Comparison of ENCODE assay signal across 1 cellular context in the genomic region with DNA sequence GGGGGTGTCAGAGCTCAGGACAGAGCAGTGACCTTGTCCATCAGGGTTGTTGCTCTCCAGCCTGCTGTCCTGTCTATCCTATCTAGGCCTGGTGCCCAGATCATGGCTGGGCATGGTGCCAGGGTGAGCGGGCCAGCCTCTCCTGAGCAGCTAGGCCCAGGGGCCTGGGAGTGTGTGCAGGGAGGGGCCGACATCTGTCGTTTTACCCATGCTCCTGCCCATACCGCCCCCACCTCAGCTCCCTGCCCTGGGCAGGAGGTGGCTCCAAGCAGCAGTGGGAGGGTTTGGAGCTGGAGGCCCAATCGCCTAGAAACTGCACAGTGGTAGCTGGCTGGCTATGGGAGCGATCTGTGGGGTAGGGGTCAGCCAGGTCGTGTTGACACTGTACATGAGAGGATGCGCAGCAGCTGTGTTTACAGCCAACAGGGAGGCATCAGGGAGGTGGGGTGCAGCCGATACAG.
TF ChIP-seq lines count a peak whose summit lies in the region.

No MANE protein-coding gene starts in this region.

TF ChIP-seq in HCT116, 20 proteins besides CTCF, POLR2A, EP300 and RAD21 (continued from another document):
- TF ChIP-seq, protein P1, sequence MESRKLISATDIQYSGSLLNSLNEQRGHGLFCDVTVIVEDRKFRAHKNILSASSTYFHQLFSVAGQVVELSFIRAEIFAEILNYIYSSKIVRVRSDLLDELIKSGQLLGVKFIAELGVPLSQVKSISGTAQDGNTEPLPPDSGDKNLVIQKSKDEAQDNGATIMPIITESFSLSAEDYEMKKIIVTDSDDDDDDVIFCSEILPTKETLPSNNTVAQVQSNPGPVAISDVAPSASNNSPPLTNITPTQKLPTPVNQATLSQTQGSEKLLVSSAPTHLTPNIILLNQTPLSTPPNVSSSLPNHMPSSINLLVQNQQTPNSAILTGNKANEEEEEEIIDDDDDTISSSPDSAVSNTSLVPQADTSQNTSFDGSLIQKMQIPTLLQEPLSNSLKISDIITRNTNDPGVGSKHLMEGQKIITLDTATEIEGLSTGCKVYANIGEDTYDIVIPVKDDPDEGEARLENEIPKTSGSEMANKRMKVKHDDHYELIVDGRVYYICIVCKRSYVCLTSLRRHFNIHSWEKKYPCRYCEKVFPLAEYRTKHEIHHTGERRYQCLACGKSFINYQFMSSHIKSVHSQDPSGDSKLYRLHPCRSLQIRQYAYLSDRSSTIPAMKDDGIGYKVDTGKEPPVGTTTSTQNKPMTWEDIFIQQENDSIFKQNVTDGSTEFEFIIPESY (IDR thresholded peaks at IDR 0.05; ENCODE audit: extremely low read depth, insufficient replicate concordance, low read length), result no peak
- TF ChIP-seq CBX3 (IDR thresholded peaks at IDR 0.05; ENCODE audit: low read depth) (no peak), EZH2 (IDR thresholded peaks at IDR 0.05) (no peak), ZNF274 (IDR thresholded peaks at IDR 0.05; ENCODE audit: low read depth, low read length) (no peak)
- TF ChIP-seq, protein P2, sequence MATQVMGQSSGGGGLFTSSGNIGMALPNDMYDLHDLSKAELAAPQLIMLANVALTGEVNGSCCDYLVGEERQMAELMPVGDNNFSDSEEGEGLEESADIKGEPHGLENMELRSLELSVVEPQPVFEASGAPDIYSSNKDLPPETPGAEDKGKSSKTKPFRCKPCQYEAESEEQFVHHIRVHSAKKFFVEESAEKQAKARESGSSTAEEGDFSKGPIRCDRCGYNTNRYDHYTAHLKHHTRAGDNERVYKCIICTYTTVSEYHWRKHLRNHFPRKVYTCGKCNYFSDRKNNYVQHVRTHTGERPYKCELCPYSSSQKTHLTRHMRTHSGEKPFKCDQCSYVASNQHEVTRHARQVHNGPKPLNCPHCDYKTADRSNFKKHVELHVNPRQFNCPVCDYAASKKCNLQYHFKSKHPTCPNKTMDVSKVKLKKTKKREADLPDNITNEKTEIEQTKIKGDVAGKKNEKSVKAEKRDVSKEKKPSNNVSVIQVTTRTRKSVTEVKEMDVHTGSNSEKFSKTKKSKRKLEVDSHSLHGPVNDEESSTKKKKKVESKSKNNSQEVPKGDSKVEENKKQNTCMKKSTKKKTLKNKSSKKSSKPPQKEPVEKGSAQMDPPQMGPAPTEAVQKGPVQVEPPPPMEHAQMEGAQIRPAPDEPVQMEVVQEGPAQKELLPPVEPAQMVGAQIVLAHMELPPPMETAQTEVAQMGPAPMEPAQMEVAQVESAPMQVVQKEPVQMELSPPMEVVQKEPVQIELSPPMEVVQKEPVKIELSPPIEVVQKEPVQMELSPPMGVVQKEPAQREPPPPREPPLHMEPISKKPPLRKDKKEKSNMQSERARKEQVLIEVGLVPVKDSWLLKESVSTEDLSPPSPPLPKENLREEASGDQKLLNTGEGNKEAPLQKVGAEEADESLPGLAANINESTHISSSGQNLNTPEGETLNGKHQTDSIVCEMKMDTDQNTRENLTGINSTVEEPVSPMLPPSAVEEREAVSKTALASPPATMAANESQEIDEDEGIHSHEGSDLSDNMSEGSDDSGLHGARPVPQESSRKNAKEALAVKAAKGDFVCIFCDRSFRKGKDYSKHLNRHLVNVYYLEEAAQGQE (IDR thresholded peaks at IDR 0.05; ENCODE audit: low read depth), result no peak
- TF ChIP-seq, protein P3, sequence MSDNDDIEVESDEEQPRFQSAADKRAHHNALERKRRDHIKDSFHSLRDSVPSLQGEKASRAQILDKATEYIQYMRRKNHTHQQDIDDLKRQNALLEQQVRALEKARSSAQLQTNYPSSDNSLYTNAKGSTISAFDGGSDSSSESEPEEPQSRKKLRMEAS (IDR thresholded peaks at IDR 0.05), result no peak
